16 cellular contexts compared by ENCODE assay signal in genomic region chr5:107430077-107430625, GRCh38.
A peak's percentile ranks its signal among the peaks of the same experiment; 100 is the strongest.
DNase-seq lines count a peak whose midpoint lies in the region; ATAC-seq and TF ChIP-seq lines count a peak whose summit lies in the region.
"Had no signal": no experiment of that assay in that cellular context is flagged by ENCODE, and none has a peak within 500 bp of the region (broad histone marks: within the 10 kb centered on the region; RNA-seq: fewer than 3 reads in every experiment).

No MANE protein-coding gene starts in this region.

- no peaks in the 10 kb centered on the region for H3K27me3 ChIP-seq in GM23338 (ENCODE audit: insufficient read depth)
- no peaks in the 10 kb centered on the region for H3K27me3 ChIP-seq in adipocyte (replicated peaks; ENCODE audit: control insufficient read depth, insufficient read depth, low read length)
- H3K27me3 ChIP-seq in upper lobe of left lung = no peaks in the 10 kb centered on the region
- H3K27me3 ChIP-seq: foreskin keratinocyte had no signal

- no peaks in the 10 kb centered on the region for H3K9me3 ChIP-seq in adipocyte (ENCODE audit: control insufficient read depth, low read length)
- no peaks in the 10 kb centered on the region for H3K9me3 ChIP-seq in upper lobe of left lung

- H3K36me3 Mint-ChIP-seq in GM23338 (ENCODE audit: low read depth) = no peaks in the 10 kb centered on the region

- no peak for TF ChIP-seq EP300 in upper lobe of left lung (IDR thresholded peaks at IDR 0.05)

- no peak overlapping the region for H3K4me3 Mint-ChIP-seq in GM23338

- H3K4me2 ChIP-seq in GM23338 = no peak overlapping the region

- H3K27ac Mint-ChIP-seq in GM23338 = peak overlapping the region; percentile 63; the same call in 1 of the 2 replicates

- H3K4me1 Mint-ChIP-seq in GM23338 = 0 out of 3 replicates have a peak, but pooled peaks cover 4% of the 10 kb centered on the region

- no peaks in the 10 kb centered on the region for H3K9me3 Mint-ChIP-seq in GM23338

- H3K79me2 ChIP-seq in GM23338 (replicated peaks; ENCODE audit: insufficient read depth) = no peaks in the 10 kb centered on the region

- DNase-seq in AG08395 (ENCODE audit: low spot score) (peak; percentile 10), GM23338 (ENCODE audit: low spot score) (no peak), adipocyte (ENCODE audit: low read depth) (peak; percentile 52), left ventricle myocardium superior (no peak), Ammon's horn (ENCODE audit: low spot score) (no peak), upper lobe of left lung (no peak)
- no peak for DNase-seq in NK-92 treated with Interleukin-12 subunit alpha and Interleukin-12 subunit beta, amount 100 ng/mL, for 24 hours (lab: John Stamatoyannopoulos, UW)
- no peak for DNase-seq in central memory CD4-positive, alpha-beta T cell
- DNase-seq: activated CD4-positive, alpha-beta T cell treated with anti-CD3 and anti-CD28 coated beads, Interleukin-2, amount 50 U/mL, for 4 hours; activated effector memory CD4-positive, alpha-beta T cell treated with anti-CD3 and anti-CD28 coated beads, Interleukin-2, amount 50 U/mL, for 16 hours; cerebellar nuclear complex; foreskin keratinocyte; Karpas-422; left colon; NCI-H510A had no signal

- H3K27me3 Mint-ChIP-seq in GM23338 (ENCODE audit: insufficient read depth, low read depth, poor library complexity) = no peaks in the 10 kb centered on the region

- H3K36me3 ChIP-seq in GM23338 (ENCODE audit: insufficient read depth) (no peaks in the 10 kb centered on the region), adipocyte (ENCODE audit: control insufficient read depth, insufficient read depth, low read length, severe bottlenecking) (no peaks in the 10 kb centered on the region), upper lobe of left lung (no peaks in the 10 kb centered on the region)

- 45 to 58% methylated on average over 1 of the region's 1 CpG for WGBS in upper lobe of left lung, 2 donors

- no peaks in the 10 kb centered on the region for H3K4me1 ChIP-seq in GM23338 (ENCODE audit: insufficient read depth)
- peaks cover 32% of the 10 kb centered on the region for H3K4me1 ChIP-seq in adipocyte (ENCODE audit: control insufficient read depth, insufficient read depth, low read length)
- peaks cover 0 to 9% (median 4%) of the 10 kb centered on the region in 4 donors for H3K4me1 ChIP-seq in upper lobe of left lung

- no peak for TF ChIP-seq POLR2A in upper lobe of left lung (IDR thresholded peaks at IDR 0.05)

- no peaks in the 10 kb centered on the region for H3F3A ChIP-seq in GM23338 (replicated peaks; ENCODE audit: low read depth)

- no peak overlapping the region for H3K4me3 ChIP-seq in GM23338
- H3K4me3 ChIP-seq in adipocyte (ENCODE audit: low read length) = peak overlapping the region; percentile 65
- no peak overlapping the region for H3K4me3 ChIP-seq in upper lobe of left lung

- H2AFZ ChIP-seq in GM23338 = no peak overlapping the region

- H3K27ac ChIP-seq in GM23338 (ENCODE audit: low read depth) (no peak overlapping the region), upper lobe of left lung (no peak overlapping the region)
- H3K27ac ChIP-seq: C4-2B, foreskin keratinocyte had no signal

- intact Hi-C loops in left ventricle myocardium superior (cut with micrococcal nuclease) = no loop called here

- peak overlapping the region; percentile 16 for H3K9ac ChIP-seq in adipocyte (ENCODE audit: low read length)

- no peaks in the 10 kb centered on the region for H3K9me2 ChIP-seq in GM23338 (ENCODE audit: insufficient read depth)

- ATAC-seq in GM23338 = no peak
- ATAC-seq in left ventricle myocardium superior = peak; percentile 64
- ATAC-seq in upper lobe of left lung (ENCODE audit: low FRiP score in 2 of 2) = no peak
- ATAC-seq: foreskin keratinocyte, left colon had no signal

- TF ChIP-seq CTCF in GM23338 (conservative IDR thresholded peaks at IDR 0.05; ENCODE audit: low read depth in 2 of 2) = no peak
- TF ChIP-seq CTCF in upper lobe of left lung (IDR thresholded peaks at IDR 0.05) = no peak

- no peaks in the 10 kb centered on the region for H4K20me1 ChIP-seq in GM23338 (replicated peaks; ENCODE audit: insufficient read depth)

TF ChIP-seq in GM23338, 12 proteins besides CTCF, POLR2A, EP300 and RAD21 (continues in another document):
- TF ChIP-seq EZH2 (IDR thresholded peaks at IDR 0.05; ENCODE audit: low read depth, unreplicated experiment) (no peak), ZNF114 (CRISPR knock-in tag; IDR thresholded peaks at IDR 0.05) (no peak), ZNF462 (CRISPR knock-in tag; IDR thresholded peaks at IDR 0.05) (no peak), JUNB (IDR thresholded peaks at IDR 0.05; ENCODE audit: unreplicated experiment) (no peak), STAT1 (IDR thresholded peaks at IDR 0.05; ENCODE audit: unreplicated experiment) (no peak), EZH2phosphoT487 (IDR thresholded peaks at IDR 0.05; ENCODE audit: unreplicated experiment) (no peak), NANOG (IDR thresholded peaks at IDR 0.05; ENCODE audit: borderline replicate concordance) (no peak), CREB1 (CRISPR knock-in tag; IDR thresholded peaks at IDR 0.05; ENCODE audit: low read depth) (no peak), ETS1 (IDR thresholded peaks at IDR 0.05) (no peak)

Comparison
In these comparisons a context has a peak if more than half of its experiments do, and no peak if none do; other contexts are left out.
1. DNase-seq: peak in AG08395 (single experiment) and adipocyte (single experiment); none in GM23338 (single experiment), left ventricle myocardium superior (single experiment), NK-92 treated with Interleukin-12 subunit alpha and Interleukin-12 subunit beta, amount 100 ng/mL, for 24 hours (single experiment), Ammon's horn (single experiment), upper lobe of left lung (0 of 2) and central memory CD4-positive, alpha-beta T cell (single experiment).